In the genomic region with DNA sequence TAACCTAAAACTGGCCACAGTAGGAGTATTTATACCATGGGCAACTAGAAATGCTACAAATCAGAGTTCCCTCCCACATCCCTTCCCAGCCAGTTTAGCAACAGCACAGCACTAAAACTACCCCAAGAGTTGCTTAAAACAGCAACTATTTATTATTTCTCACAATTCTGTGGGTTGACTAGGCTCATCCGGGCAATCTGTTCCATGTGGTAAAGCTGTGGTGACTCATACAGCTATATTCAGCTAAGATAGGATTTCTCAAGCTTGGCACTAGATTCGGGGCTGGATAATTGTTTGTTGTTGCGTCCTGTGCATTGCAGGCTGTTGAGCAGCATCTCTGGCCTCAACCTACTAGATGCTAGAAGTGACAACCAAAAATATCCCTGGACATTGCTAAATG, we compare ENCODE assay signal across 10 cellular contexts. TPM values are rescaled to one million over a fixed set of nuclear protein-coding genes. Genes with fewer than 3 reads are reported as not detected.
DNase-seq lines count a peak whose midpoint lies in the region; ATAC-seq and TF ChIP-seq lines count a peak whose summit lies in the region.
"Had no signal": no experiment of that assay in that cellular context is flagged by ENCODE, and none has a peak within 500 bp of the region (broad histone marks: within the 10 kb centered on the region; RNA-seq: fewer than 3 reads in every experiment).

No MANE protein-coding gene starts in this region.

- 43% methylated on average over 3 of the region's 3 CpGs for WGBS in SK-N-SH (ENCODE audit: low lambda C conversion rate)
- 68 to 87% methylated on average over 3 of the region's 3 CpGs for WGBS in thyroid gland, 2 donors

- peak overlapping the region; percentile 92 for H3K27ac Mint-ChIP-seq in stimulated activated effector memory CD8-positive, alpha-beta T cell treated with anti-CD3 and anti-CD28 coated beads, Interleukin-12 subunit alpha, Interleukin-12 subunit beta, amount 100 ng/mL, for 72 hours

- H3K4me2 ChIP-seq in SK-N-SH, result no peak overlapping the region
- H3K4me2 ChIP-seq: A549 had no signal

- H3F3A ChIP-seq in SK-N-SH (replicated peaks; ENCODE audit: insufficient read depth), result no peaks in the 10 kb centered on the region

- H4K20me1 ChIP-seq in SK-N-SH (ENCODE audit: insufficient read depth), result no peaks in the 10 kb centered on the region

- no peaks in the 10 kb centered on the region for H3K9me3 ChIP-seq in SK-N-SH
- no peaks in the 10 kb centered on the region for H3K9me3 ChIP-seq in thyroid gland
- H3K9me3 ChIP-seq: A549 had no signal

- H3K9me3 Mint-ChIP-seq in stimulated activated effector memory CD8-positive, alpha-beta T cell treated with anti-CD3 and anti-CD28 coated beads, Interleukin-12 subunit alpha, Interleukin-12 subunit beta, amount 100 ng/mL, for 72 hours, result no peaks in the 10 kb centered on the region

- H3K4me3 ChIP-seq in SK-N-SH (ENCODE audit: low read depth in 2 of 2, low read length in 1 of 2) (no peak overlapping the region), epithelial cell of esophagus (ENCODE audit: low read length) (no peak overlapping the region), thyroid gland (replicated peaks in 1 of 3) (no peak overlapping the region)
- H3K4me3 ChIP-seq: A549 had no signal

- TF ChIP-seq EP300 in SK-N-SH (IDR thresholded peaks at IDR 0.05; ENCODE audit: borderline replicate concordance in 1 of 2, low read depth in 1 of 2, low read length in 1 of 2), result no peak

- CTCF ChIA-PET in SK-N-SH (lab: Yijun Ruan, JAX), result interaction anchor here (1.0 to 1.4 kb wide), 3 partner anchors 236 to 243 kb away, joined by 3 to 5 read pairs (median 4); no protein-coding TSS in a partner anchor

- H3K9ac ChIP-seq in SK-N-SH, result no peak overlapping the region

- TF ChIP-seq CTCF in SK-N-SH (IDR thresholded peaks at IDR 0.05) (no peak), epithelial cell of esophagus (IDR thresholded peaks at IDR 0.05; ENCODE audit: insufficient read depth, low read depth, low read length, missing control alignments) (no peak), thyroid gland (IDR thresholded peaks at IDR 0.05) (no peak)

- no peak for TF ChIP-seq RAD21 in SK-N-SH (IDR thresholded peaks at IDR 0.05; ENCODE audit: low read length)

- no peak overlapping the region for H3K27ac ChIP-seq in SK-N-SH (ENCODE audit: low read depth in 2 of 2, low read length in 1 of 2)
- no peak overlapping the region for H3K27ac ChIP-seq in thyroid gland
- H3K27ac ChIP-seq: A549 had no signal

- POLR2A ChIA-PET in SK-N-SH (lab: Yijun Ruan, JAX), result no interaction called here

- H3K36me3 ChIP-seq in SK-N-SH (replicated peaks in 1 of 2; ENCODE audit: control insufficient read depth in 1 of 2, insufficient read depth in 2 of 2, low read length in 1 of 2), result no peaks in the 10 kb centered on the region
- no peaks in the 10 kb centered on the region for H3K36me3 ChIP-seq in thyroid gland

- no peaks in the 10 kb centered on the region; a peak in 1 of 4 replicates for H3K4me1 ChIP-seq in SK-N-SH (ENCODE audit: control insufficient read depth in 1 of 2, insufficient read depth in 2 of 2, low read depth in 1 of 2, low read length in 1 of 2)
- no peaks in the 10 kb centered on the region for H3K4me1 ChIP-seq in thyroid gland
- H3K4me1 ChIP-seq: A549 had no signal

- ATAC-seq in SK-N-SH treated with all-trans-retinoic acid at 6 μM for 48 hours, result peak; percentile 30; the same call in 1 of the 3 replicates
- ATAC-seq in stimulated activated effector memory CD8-positive, alpha-beta T cell treated with anti-CD3 and anti-CD28 coated beads, Interleukin-12 subunit alpha, Interleukin-12 subunit beta, amount 100 ng/mL, for 72 hours, result peak; percentile 70
- ATAC-seq in HG02885 (IDR thresholded peaks at IDR 0.05; ENCODE audit: poor library complexity, unreplicated experiment), result no peak
- ATAC-seq: A549 had no signal

- intact Hi-C loops in thyroid gland (cut with DNase I), result no loop called here

- no peak overlapping the region for H2AFZ ChIP-seq in SK-N-SH (ENCODE audit: low read depth)

- no peak for DNase-seq in SK-N-SH
- DNase-seq in SIG-M5 (lab: John Stamatoyannopoulos, UW), result peak; percentile 66
- peak; percentile 39 for DNase-seq in epithelial cell of esophagus (ENCODE audit: low read depth)
- no peak for DNase-seq in stimulated activated effector memory CD8-positive, alpha-beta T cell treated with anti-CD3 and anti-CD28 coated beads, Interleukin-12 subunit alpha, Interleukin-12 subunit beta, amount 100 ng/mL, for 72 hours (ENCODE audit: low spot score in 2 of 2)
- no peak for DNase-seq in thyroid gland
- DNase-seq in GM19240 (ENCODE audit: insufficient read length, low spot score), result no peak
- DNase-seq: OCI-M1 had no signal

- H3K4me1 Mint-ChIP-seq in stimulated activated effector memory CD8-positive, alpha-beta T cell treated with anti-CD3 and anti-CD28 coated beads, Interleukin-12 subunit alpha, Interleukin-12 subunit beta, amount 100 ng/mL, for 72 hours, result peaks cover 39% of the 10 kb centered on the region

- no peaks in the 10 kb centered on the region for H3K27me3 ChIP-seq in SK-N-SH (ENCODE audit: insufficient read depth)
- H3K27me3 ChIP-seq in thyroid gland, result no peaks in the 10 kb centered on the region

- peak overlapping the region; percentile 48 for H3K4me3 Mint-ChIP-seq in stimulated activated effector memory CD8-positive, alpha-beta T cell treated with anti-CD3 and anti-CD28 coated beads, Interleukin-12 subunit alpha, Interleukin-12 subunit beta, amount 100 ng/mL, for 72 hours

- H3K9me2 ChIP-seq in SK-N-SH, result no peaks in the 10 kb centered on the region

- no peaks in the 10 kb centered on the region for H3K79me2 ChIP-seq in SK-N-SH (ENCODE audit: insufficient read depth)

- TF ChIP-seq POLR2A in thyroid gland (IDR thresholded peaks at IDR 0.05), result no peak

- H3K36me3 Mint-ChIP-seq in stimulated activated effector memory CD8-positive, alpha-beta T cell treated with anti-CD3 and anti-CD28 coated beads, Interleukin-12 subunit alpha, Interleukin-12 subunit beta, amount 100 ng/mL, for 72 hours, result peaks cover 5% of the 10 kb centered on the region

TF ChIP-seq in SK-N-SH treated with all-trans-retinoic acid at 6 μM for 48 hours, 23 proteins besides CTCF, POLR2A, EP300 and RAD21 (continues in another document):
- TF ChIP-seq, protein P1, sequence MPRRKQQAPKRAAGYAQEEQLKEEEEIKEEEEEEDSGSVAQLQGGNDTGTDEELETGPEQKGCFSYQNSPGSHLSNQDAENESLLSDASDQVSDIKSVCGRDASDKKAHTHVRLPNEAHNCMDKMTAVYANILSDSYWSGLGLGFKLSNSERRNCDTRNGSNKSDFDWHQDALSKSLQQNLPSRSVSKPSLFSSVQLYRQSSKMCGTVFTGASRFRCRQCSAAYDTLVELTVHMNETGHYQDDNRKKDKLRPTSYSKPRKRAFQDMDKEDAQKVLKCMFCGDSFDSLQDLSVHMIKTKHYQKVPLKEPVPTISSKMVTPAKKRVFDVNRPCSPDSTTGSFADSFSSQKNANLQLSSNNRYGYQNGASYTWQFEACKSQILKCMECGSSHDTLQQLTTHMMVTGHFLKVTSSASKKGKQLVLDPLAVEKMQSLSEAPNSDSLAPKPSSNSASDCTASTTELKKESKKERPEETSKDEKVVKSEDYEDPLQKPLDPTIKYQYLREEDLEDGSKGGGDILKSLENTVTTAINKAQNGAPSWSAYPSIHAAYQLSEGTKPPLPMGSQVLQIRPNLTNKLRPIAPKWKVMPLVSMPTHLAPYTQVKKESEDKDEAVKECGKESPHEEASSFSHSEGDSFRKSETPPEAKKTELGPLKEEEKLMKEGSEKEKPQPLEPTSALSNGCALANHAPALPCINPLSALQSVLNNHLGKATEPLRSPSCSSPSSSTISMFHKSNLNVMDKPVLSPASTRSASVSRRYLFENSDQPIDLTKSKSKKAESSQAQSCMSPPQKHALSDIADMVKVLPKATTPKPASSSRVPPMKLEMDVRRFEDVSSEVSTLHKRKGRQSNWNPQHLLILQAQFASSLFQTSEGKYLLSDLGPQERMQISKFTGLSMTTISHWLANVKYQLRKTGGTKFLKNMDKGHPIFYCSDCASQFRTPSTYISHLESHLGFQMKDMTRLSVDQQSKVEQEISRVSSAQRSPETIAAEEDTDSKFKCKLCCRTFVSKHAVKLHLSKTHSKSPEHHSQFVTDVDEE (CRISPR knock-in tag; IDR thresholded peaks at IDR 0.05), result no peak
- no peak for TF ChIP-seq ESRRG (CRISPR knock-in tag; IDR thresholded peaks at IDR 0.05)
- no peak for TF ChIP-seq OSR1 (CRISPR knock-in tag; IDR thresholded peaks at IDR 0.05)
- no peak for TF ChIP-seq SNAI2 (CRISPR knock-in tag; IDR thresholded peaks at IDR 0.05)

TF ChIP-seq in SK-N-SH, 30 proteins besides CTCF, POLR2A, EP300 and RAD21:
- TF ChIP-seq, protein P2, sequence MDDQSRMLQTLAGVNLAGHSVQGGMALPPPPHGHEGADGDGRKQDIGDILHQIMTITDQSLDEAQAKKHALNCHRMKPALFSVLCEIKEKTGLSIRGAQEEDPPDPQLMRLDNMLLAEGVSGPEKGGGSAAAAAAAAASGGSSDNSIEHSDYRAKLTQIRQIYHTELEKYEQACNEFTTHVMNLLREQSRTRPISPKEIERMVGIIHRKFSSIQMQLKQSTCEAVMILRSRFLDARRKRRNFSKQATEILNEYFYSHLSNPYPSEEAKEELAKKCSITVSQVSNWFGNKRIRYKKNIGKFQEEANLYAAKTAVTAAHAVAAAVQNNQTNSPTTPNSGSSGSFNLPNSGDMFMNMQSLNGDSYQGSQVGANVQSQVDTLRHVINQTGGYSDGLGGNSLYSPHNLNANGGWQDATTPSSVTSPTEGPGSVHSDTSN (IDR thresholded peaks at IDR 0.05), result no peak
- TF ChIP-seq POLR2AphosphoS5 (IDR thresholded peaks at IDR 0.05; ENCODE audit: low read depth, low read length) (no peak), YY1 (IDR thresholded peaks at IDR 0.05; ENCODE audit: low read depth) (no peak), MXI1 (IDR thresholded peaks at IDR 0.05; ENCODE audit: low read depth, low read length) (no peak)
- TF ChIP-seq, protein P3, sequence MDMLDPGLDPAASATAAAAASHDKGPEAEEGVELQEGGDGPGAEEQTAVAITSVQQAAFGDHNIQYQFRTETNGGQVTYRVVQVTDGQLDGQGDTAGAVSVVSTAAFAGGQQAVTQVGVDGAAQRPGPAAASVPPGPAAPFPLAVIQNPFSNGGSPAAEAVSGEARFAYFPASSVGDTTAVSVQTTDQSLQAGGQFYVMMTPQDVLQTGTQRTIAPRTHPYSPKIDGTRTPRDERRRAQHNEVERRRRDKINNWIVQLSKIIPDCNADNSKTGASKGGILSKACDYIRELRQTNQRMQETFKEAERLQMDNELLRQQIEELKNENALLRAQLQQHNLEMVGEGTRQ (IDR thresholded peaks at IDR 0.05; ENCODE audit: borderline replicate concordance, low read depth, low read length), result no peak

RNA-seq across cellular contexts. Expression of a gene that starts 8.6 kb away (rescaled TPM):
- 1.6 and 2.0 TPM in 2 replicates for polyA plus RNA-seq in SK-N-SH (2012; rRNA removed)
- 2.3 TPM in 2 replicates for polyA plus RNA-seq in SK-N-SH (2012; cell fraction: cytosol; rRNA removed)
- 1.2 and 1.5 TPM in 2 replicates for polyA plus RNA-seq in SK-N-SH (2012; cell fraction: nucleus; rRNA removed)
- 10 to 100 TPM; 23.6 to 42.0 (median 33.0) TPM for total RNA-seq in thyroid gland

Comparison
In these comparisons a context has a peak if more than half of its experiments do, and no peak if none do; other contexts are left out.
1. DNase-seq: peak in SIG-M5 (single experiment) and epithelial cell of esophagus (single experiment); none in SK-N-SH (single experiment), stimulated activated effector memory CD8-positive, alpha-beta T cell treated with anti-CD3 and anti-CD28 coated beads, Interleukin-12 subunit alpha, Interleukin-12 subunit beta, amount 100 ng/mL, for 72 hours (0 of 2), thyroid gland (0 of 2) and GM19240 (single experiment).